In the genomic region with DNA sequence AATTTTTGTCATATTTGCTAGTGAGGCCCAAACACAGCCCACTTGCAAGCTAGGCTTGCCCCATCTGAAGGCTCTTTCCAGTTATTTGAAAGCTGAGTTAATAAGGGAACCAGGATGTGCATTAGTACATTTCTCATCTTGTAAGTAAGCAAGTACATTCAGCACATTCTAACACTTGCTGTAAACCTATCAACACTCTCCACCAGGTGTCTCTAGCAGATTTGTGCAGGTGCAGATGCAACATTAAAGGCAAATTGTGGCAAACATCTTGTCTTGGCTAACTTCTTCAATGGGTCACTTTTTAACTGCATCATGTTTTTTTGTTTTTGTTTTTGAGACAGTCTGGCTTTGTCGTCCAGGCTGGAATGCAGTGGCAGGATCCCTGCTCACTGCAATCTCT, we compare ENCODE assay signal across 8 cellular contexts. TPM values are rescaled to one million over a fixed set of nuclear protein-coding genes. Genes with fewer than 3 reads are reported as not detected.
A peak's percentile ranks its signal among the peaks of the same experiment; 100 is the strongest.
DNase-seq lines count a peak whose midpoint lies in the region; ATAC-seq, FAIRE-seq and TF ChIP-seq lines count a peak whose summit lies in the region.

No MANE protein-coding gene starts in this region.

- no peak for TF ChIP-seq POLR2A in uterus (IDR thresholded peaks at IDR 0.05)

- intact Hi-C loops in uterus (cut with DNase I; ENCODE audit: low total_unique reads), result loop anchor here (10.0 kb wide), 1 partner anchor 122 kb away; no protein-coding TSS in a partner anchor

- H3K27ac ChIP-seq in uterus, result no peak overlapping the region

- peak; percentile 44 for TF ChIP-seq CTCF in D721Med (IDR thresholded peaks at IDR 0.05; ENCODE audit: insufficient read depth, missing control alignments)
- peak; percentile 46 to 71 (median 58) for TF ChIP-seq CTCF in uterus (IDR thresholded peaks at IDR 0.05)

- no peaks in the 10 kb centered on the region for H3K27me3 ChIP-seq in uterus

- ATAC-seq in GM18861 (IDR thresholded peaks at IDR 0.05; ENCODE audit: unreplicated experiment) (peak; percentile 92), HG03095 (IDR thresholded peaks at IDR 0.05; ENCODE audit: unreplicated experiment) (peak; percentile 90), HG03097 (IDR thresholded peaks at IDR 0.05; ENCODE audit: low FRiP score, unreplicated experiment) (no peak)

- no peak overlapping the region for H3K4me3 ChIP-seq in uterus

- no peak for DNase-seq in D721Med (ENCODE audit: insufficient read length, low spot score)
- peak; percentile 64 for DNase-seq in NCI-H345 treated with DMSO at 0.1 percent for 48 hours (lab: John Stamatoyannopoulos, UW; ENCODE audit: unreplicated experiment)
- peak; percentile 61 for DNase-seq in amniotic epithelial cell (ENCODE audit: low read depth)
- DNase-seq in kidney tubule cell (ENCODE audit: low spot score), result peak; percentile 73
- peak in 1 of 2 donors; percentile 26 for DNase-seq in uterus

- H3K4me1 ChIP-seq in uterus, result no peaks in the 10 kb centered on the region

- H3K9me3 ChIP-seq in uterus, result no peaks in the 10 kb centered on the region

- no peaks in the 10 kb centered on the region for H3K36me3 ChIP-seq in uterus

- no peak for FAIRE-seq in D721Med (lab: Jason Lieb, UNC)

RNA-seq across cellular contexts. Expression of gene MFSD6, which starts 25.3 kb away (rescaled TPM):
- 10 to 100 TPM in 3 of 4 donors, 1 to 10 TPM in 1; 3.6 to 30.3 (median 28.4) TPM for total RNA-seq in uterus

RNA-seq across cellular contexts. Expression of gene INPP1, which starts 39.5 kb away (rescaled TPM):
- 10 to 100 TPM in 3 of 4 donors, 1 to 10 TPM in 1; 2.1 to 40.2 (median 23.5) TPM for total RNA-seq in uterus
